17 cellular contexts compared by ENCODE assay signal in genomic region chr1:179742291-179742690, GRCh38. TPM values are rescaled to one million over a fixed set of nuclear protein-coding genes. Genes with fewer than 3 reads are reported as not detected.
A peak's percentile ranks its signal among the peaks of the same experiment; 100 is the strongest.
DNase-seq lines count a peak whose midpoint lies in the region; ATAC-seq and TF ChIP-seq lines count a peak whose summit lies in the region.
"Had no signal": no experiment of that assay in that cellular context is flagged by ENCODE, and none has a peak within 500 bp of the region (broad histone marks: within the 10 kb centered on the region; RNA-seq: fewer than 3 reads in every experiment).

No MANE protein-coding gene starts in this region.

- no peaks in the 10 kb centered on the region for H3K36me3 Mint-ChIP-seq in activated T-cell treated with anti-CD3 and anti-CD28 coated beads, Interleukin-2, amount 50 U/mL, for 4 hours (ENCODE audit: insufficient read depth)
- no peaks in the 10 kb centered on the region for H3K36me3 Mint-ChIP-seq in endodermal cell (ENCODE audit: low read depth)

- H3K4me1 ChIP-seq in HUES64 (ENCODE audit: insufficient read depth, low read length), result 0 out of 2 replicates have a peak, but pooled peaks cover 9% of the 10 kb centered on the region
- H3K4me1 ChIP-seq in endodermal cell (ENCODE audit: control insufficient read depth, insufficient read depth, low read length), result no peaks in the 10 kb centered on the region
- H3K4me1 ChIP-seq in parathyroid adenoma, result no peaks in the 10 kb centered on the region
- H3K4me1 ChIP-seq in stomach, result peaks cover 13 to 25% (median 21%) of the 10 kb centered on the region in 4 donors

- no peak overlapping the region for H3K9ac ChIP-seq in HUES64 (ENCODE audit: low read depth, low read length)
- no peak overlapping the region for H3K9ac ChIP-seq in endodermal cell (ENCODE audit: extremely low read depth, low read length, poor library complexity, severe bottlenecking)
- no peak overlapping the region for H3K9ac ChIP-seq in parathyroid adenoma

- H3K27ac ChIP-seq in HUES64 (ENCODE audit: low read depth, low read length) (no peak overlapping the region), endodermal cell (ENCODE audit: low read depth, low read length) (no peak overlapping the region), parathyroid adenoma (no peak overlapping the region), stomach (no peak overlapping the region)

- H3K9me3 ChIP-seq in HUES64 (ENCODE audit: insufficient read depth, low read depth, low read length) (peaks cover 3% of the 10 kb centered on the region; the same call in 1 of the 2 replicates), endodermal cell (ENCODE audit: control insufficient read depth, low read length) (peaks cover 5% of the 10 kb centered on the region), parathyroid adenoma (ENCODE audit: control insufficient read depth, low read length) (no peaks in the 10 kb centered on the region), stomach (peaks cover 0 to 18% (median 3%) of the 10 kb centered on the region in 4 donors)

- peaks cover 90% of the 10 kb centered on the region for H3K27me3 ChIP-seq in HUES64 (ENCODE audit: insufficient read depth, low read length)
- peaks cover 86% of the 10 kb centered on the region for H3K27me3 ChIP-seq in endodermal cell (ENCODE audit: control insufficient read depth, insufficient read depth, low read length, poor library complexity, severe bottlenecking)
- H3K27me3 ChIP-seq in parathyroid adenoma (ENCODE audit: control insufficient read depth, insufficient read depth, low read length), result no peaks in the 10 kb centered on the region
- H3K27me3 ChIP-seq in stomach, result peaks cover 13 to 84% (median 36%) of the 10 kb centered on the region in 3 donors

- peak overlapping the region; percentile 55 for H3K4me3 Mint-ChIP-seq in activated T-cell treated with anti-CD3 and anti-CD28 coated beads, Interleukin-2, amount 50 U/mL, for 4 hours
- H3K4me3 Mint-ChIP-seq in endodermal cell, result peak overlapping the region; percentile 51

- H3K4me2 ChIP-seq in parathyroid adenoma (ENCODE audit: low read length), result peak overlapping the region; percentile 20

- DNase-seq in activated T-cell treated with anti-CD3 and anti-CD28 coated beads, Interleukin-2, amount 50 U/mL, for 4 hours, result no peak
- DNase-seq in activated T-cell treated with anti-CD3 and anti-CD28 coated beads, Interleukin-2, amount 50 U/mL, for 48 hours, result no peak
- DNase-seq in endodermal cell, result no peak
- DNase-seq in dermis blood vessel endothelial cell, result no peak
- no peak for DNase-seq in globus pallidus (ENCODE audit: low spot score)
- no peak for DNase-seq in stomach
- DNase-seq: activated CD4-positive, CD25-positive, alpha-beta regulatory T cell; activated CD8-positive, alpha-beta memory T cell treated with anti-CD3 and anti-CD28 coated beads, Interleukin-2, amount 50 U/mL, for 4 hours; caudate nucleus; Kasumi-1; left ventricle myocardium superior; NCI-H1436; stimulated activated naive CD4-positive, alpha-beta T cell treated with Interleukin-2 at 50 U/mL for 16 hours had no signal

- no peaks in the 10 kb centered on the region for H3K9me3 Mint-ChIP-seq in activated T-cell treated with anti-CD3 and anti-CD28 coated beads, Interleukin-2, amount 50 U/mL, for 4 hours
- H3K9me3 Mint-ChIP-seq in endodermal cell, result no peaks in the 10 kb centered on the region
- H3K9me3 Mint-ChIP-seq: T-helper 1 cell treated with Interleukin-12 subunit alpha and Interleukin-12 subunit beta and Interleukin-4 antibody, amounts not matched to agents 30 μg/mL and 1 μg/mL, for 36 hours had no signal

- H3K27me3 Mint-ChIP-seq in activated T-cell treated with anti-CD3 and anti-CD28 coated beads, Interleukin-2, amount 50 U/mL, for 4 hours (ENCODE audit: low read depth), result peaks cover 76% of the 10 kb centered on the region
- H3K27me3 Mint-ChIP-seq in endodermal cell (ENCODE audit: insufficient read depth), result peaks cover 87% of the 10 kb centered on the region

- ATAC-seq in activated T-cell treated with anti-CD3 and anti-CD28 coated beads, Interleukin-2, amount 50 U/mL, for 4 hours, result no peak
- ATAC-seq: GM12878 had no signal

- no peak for TF ChIP-seq POLR2A in stomach (IDR thresholded peaks at IDR 0.05)

- H2AFZ ChIP-seq in parathyroid adenoma, result peak overlapping the region; percentile 59

- H3K4me3 ChIP-seq in HUES64 (ENCODE audit: low read length), result peak overlapping the region; percentile 51
- no peak overlapping the region for H3K4me3 ChIP-seq in endodermal cell (ENCODE audit: low read length)
- no peak overlapping the region for H3K4me3 ChIP-seq in parathyroid adenoma (ENCODE audit: low read depth, low read length)
- H3K4me3 ChIP-seq in stomach, result peak overlapping the region in 2 of 4 donors; percentile 50 to 56
- H3K4me3 ChIP-seq: GM12878 had no signal

- intact Hi-C loops in stomach (cut with DNase I; ENCODE audit: low total_unique reads), result no loop called here

- WGBS in HUES64, result 59% methylated on average over 10 of the region's 10 CpGs
- 59 to 71% methylated on average over 10 of the region's 10 CpGs for WGBS in endodermal cell (ENCODE audit: insufficient coverage in 1 of 2, insufficient read length in 1 of 2), 2 experiments
- 20 to 41% (median 25%) methylated on average over 10 of the region's 10 CpGs for WGBS in stomach, 5 donors

- H3K36me3 ChIP-seq in HUES64 (ENCODE audit: insufficient read depth, low read length) (no peaks in the 10 kb centered on the region), endodermal cell (ENCODE audit: control insufficient read depth, insufficient read depth, low read length) (no peaks in the 10 kb centered on the region), parathyroid adenoma (ENCODE audit: control insufficient read depth, insufficient read depth, low read length) (no peaks in the 10 kb centered on the region), stomach (no peaks in the 10 kb centered on the region)

- no peak for TF ChIP-seq EP300 in stomach (IDR thresholded peaks at IDR 0.05)

- TF ChIP-seq CTCF in endodermal cell (conservative IDR thresholded peaks at IDR 0.05), result no peak
- TF ChIP-seq CTCF in parathyroid adenoma (IDR thresholded peaks at IDR 0.05), result no peak
- no peak for TF ChIP-seq CTCF in stomach (IDR thresholded peaks at IDR 0.05)

- H3K4me1 Mint-ChIP-seq in activated T-cell treated with anti-CD3 and anti-CD28 coated beads, Interleukin-2, amount 50 U/mL, for 4 hours (ENCODE audit: low read depth), result peaks cover 8% of the 10 kb centered on the region
- no peaks in the 10 kb centered on the region for H3K4me1 Mint-ChIP-seq in endodermal cell

- H3K27ac Mint-ChIP-seq in endodermal cell, result no peak overlapping the region
- H3K27ac Mint-ChIP-seq: T-helper 1 cell treated with Interleukin-12 subunit alpha and Interleukin-12 subunit beta and Interleukin-4 antibody, amounts not matched to agents 30 μg/mL and 1 μg/mL, for 36 hours had no signal

- H3K79me2 ChIP-seq in parathyroid adenoma, result no peaks in the 10 kb centered on the region

RNA-seq across cellular contexts. Expression of gene FAM163A, which starts 0.8 kb away (rescaled TPM):
- not detected for total RNA-seq in activated T-cell treated with anti-CD3 and anti-CD28 coated beads, Interleukin-2, amount 50 U/mL, for 4 hours
- polyA plus RNA-seq in HUES64 (2013, experiment 1 of 2), result 0.10 TPM
- not detected for polyA plus RNA-seq in HUES64 (2013, experiment 2 of 2)
- total RNA-seq in endodermal cell, result not detected
- polyA plus RNA-seq in endodermal cell (2013, experiment 1 of 2), result 0.61 TPM
- polyA plus RNA-seq in endodermal cell (2013, experiment 2 of 2), result 0.50 TPM
- under 0.01 and 0.05 TPM in 2 replicates for total RNA-seq in dermis blood vessel endothelial cell
- under 1 TPM in 1 of 5 donors, not detected in 4; 0.18 TPM for total RNA-seq in stomach
- polyA plus RNA-seq in stomach, result under 1 TPM; 0.15 to 0.61 (median 0.31) TPM
- total RNA-seq: GM12878 had no signal
- polyA plus RNA-seq: GM12878 had no signal
